ENCODE assay signal across 7 cellular contexts in genomic region chr13:106371024-106371423, GRCh38.
"Had no signal": no experiment of that assay in that cellular context is flagged by ENCODE, and none has a peak within 500 bp of the region (broad histone marks: within the 10 kb centered on the region; RNA-seq: fewer than 3 reads in every experiment).

No MANE protein-coding gene starts in this region.

- H3K36me3 Mint-ChIP-seq: IgD-negative memory B cell had no signal

- H3K4me3 ChIP-seq: K562 had no signal

- DNase-seq: IMR-90, KBM-7 had no signal

- H3K4me3 Mint-ChIP-seq: IgD-negative memory B cell had no signal

- FAIRE-seq: HepG2, HTR-8/SVneo, K562 had no signal

- H3K27ac ChIP-seq: HL-60 had no signal

- ATAC-seq: HepG2, K562 had no signal

- H3K9me3 Mint-ChIP-seq: IgD-negative memory B cell had no signal
